Comparison of ENCODE assay signal across 11 cellular contexts in the genomic region with DNA sequence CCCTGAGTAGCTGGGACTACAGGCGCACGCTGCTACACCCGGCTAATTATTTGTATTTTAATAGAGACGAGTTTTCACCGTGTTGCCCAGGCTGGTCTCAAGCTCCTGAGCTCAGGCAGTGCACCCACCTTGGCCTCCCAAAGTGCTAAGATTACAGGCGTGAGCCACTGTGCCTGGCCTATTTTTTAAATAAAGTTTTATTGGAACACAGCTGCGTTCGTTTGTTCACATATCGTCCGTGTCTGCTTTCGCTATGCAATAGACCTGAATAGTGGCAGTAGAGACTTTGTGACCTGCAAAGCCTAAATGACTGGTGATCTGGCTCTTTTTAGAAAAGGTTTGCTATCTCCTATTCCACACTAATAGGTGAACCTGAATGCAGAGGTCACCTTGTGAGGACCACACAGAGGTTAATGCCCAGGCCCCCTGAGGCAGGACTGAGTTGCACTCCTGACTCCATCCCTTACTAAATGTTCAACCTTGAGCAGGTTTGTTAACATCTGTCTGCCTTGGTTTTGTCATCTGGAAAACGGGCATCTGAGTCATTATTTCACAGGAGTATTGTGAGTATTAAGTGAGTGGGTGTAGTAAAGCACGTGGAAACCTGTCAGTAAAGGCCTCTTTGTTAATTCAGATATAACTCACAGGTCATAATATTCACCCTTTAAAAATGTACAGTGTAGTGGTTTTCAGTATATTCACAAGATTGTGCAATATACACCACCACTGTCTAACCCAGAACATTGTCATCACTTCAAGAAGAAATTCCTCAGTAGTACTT.
DNase-seq lines count a peak whose midpoint lies in the region; ATAC-seq and TF ChIP-seq lines count a peak whose summit lies in the region.
"Had no signal": no experiment of that assay in that cellular context is flagged by ENCODE, and none has a peak within 500 bp of the region (broad histone marks: within the 10 kb centered on the region; RNA-seq: fewer than 3 reads in every experiment).

No MANE protein-coding gene starts in this region.

- no peak for TF ChIP-seq RAD21 in IMR-90 (IDR thresholded peaks at IDR 0.05; ENCODE audit: low read length)

- in situ Hi-C loops in IMR-90 (cut with MboI; ENCODE audit: low sequenced_read_pairs), result loop anchor here (5.0 kb wide), 1 partner anchor 420 kb away; no protein-coding TSS in a partner anchor

- DNase-seq in IMR-90 (peak; percentile 94), cardiac fibroblast (ENCODE audit: low read depth in 2 of 2) (peak; percentile 81 to 95), smooth muscle cell (lab: John Stamatoyannopoulos, UW; ENCODE audit: unreplicated experiment) (no peak)
- DNase-seq in central memory CD4-positive, alpha-beta T cell, result no peak
- DNase-seq: activated naive CD8-positive, alpha-beta T cell treated with anti-CD3 and anti-CD28 coated beads, Interleukin-2, amount 10 ng/mL, durations not matched to agents 7 days and 5 days; spleen; T-helper 17 cell had no signal

- no TSS peak for BruUV-seq in IMR-90 (replicated peaks; lab: Mats Ljungman, UMichigan)

- TF ChIP-seq CTCF in C4-2B (conservative IDR thresholded peaks at IDR 0.05) (no peak), IMR-90 (conservative IDR thresholded peaks at IDR 0.05; ENCODE audit: low read depth, low read length) (no peak), cardiac fibroblast (IDR thresholded peaks at IDR 0.05; ENCODE audit: low read depth, low read length) (no peak), smooth muscle cell (IDR thresholded peaks at IDR 0.05; ENCODE audit: borderline replicate concordance, insufficient read depth, poor library complexity, severe bottlenecking) (no peak)

- peaks cover 30% of the 10 kb centered on the region for H4K20me1 ChIP-seq in IMR-90 (ENCODE audit: insufficient read depth, low read length)
- no peaks in the 10 kb centered on the region for H4K20me1 ChIP-seq in smooth muscle cell (ENCODE audit: low read depth)

- H3K36me3 ChIP-seq in IMR-90 (ENCODE audit: control insufficient read depth, insufficient read depth, low read length) (0 out of 2 replicates have a peak, but pooled peaks cover 2% of the 10 kb centered on the region), mucosa of rectum (ENCODE audit: control insufficient read depth in 2 of 2, insufficient read depth in 2 of 2, low read length in 2 of 2) (no peaks in the 10 kb centered on the region), smooth muscle cell (ENCODE audit: low read depth) (no peaks in the 10 kb centered on the region)
- H3K36me3 ChIP-seq: spleen had no signal

- H2AK5ac ChIP-seq in IMR-90 (ENCODE audit: low read depth, low read length), result no peak overlapping the region

- no peak overlapping the region for H4K8ac ChIP-seq in IMR-90 (ENCODE audit: low read depth in 2 of 2, low read length in 2 of 2)

- H3K23ac ChIP-seq in IMR-90 (ENCODE audit: low read depth, low read length), result no peak overlapping the region

- no peak overlapping the region for H4K5ac ChIP-seq in IMR-90 (ENCODE audit: low read depth, low read length)

- peak overlapping the region; percentile 48; the same call in 1 of the 2 replicates for H3K14ac ChIP-seq in IMR-90 (replicated peaks; ENCODE audit: low read depth, low read length)

- peaks cover 16 to 67% of the 10 kb centered on the region in 2 experiments; a peak in 3 of 4 replicates for H3K79me1 ChIP-seq in IMR-90 (ENCODE audit: low read depth in 1 of 2, low read length in 2 of 2)

- H2BK15ac ChIP-seq in IMR-90 (ENCODE audit: low read depth, low read length), result no peak overlapping the region

- H2BK5ac ChIP-seq in IMR-90 (ENCODE audit: low read depth, low read length, poor library complexity, severe bottlenecking), result peak overlapping the region; percentile 41

- WGBS in IMR-90 (ENCODE audit: extremely low coverage in 2 of 2, insufficient read length in 1 of 2), 2 experiments, result 100% methylated on average over 2 of the region's 13 CpGs; no CpG with 5 or more reads in 1 of the 2 experiments
- WGBS in smooth muscle cell (ENCODE audit: low lambda C conversion rate), result 97% methylated on average over 13 of the region's 13 CpGs

- no peaks in the 10 kb centered on the region for H3K79me2 ChIP-seq in smooth muscle cell (ENCODE audit: low read depth)

- H2AK9ac ChIP-seq in IMR-90 (replicated peaks; ENCODE audit: low read depth, low read length, poor library complexity), result no peak overlapping the region

- H3K9ac ChIP-seq in IMR-90 (ENCODE audit: low read depth, low read length) (no peak overlapping the region), mucosa of rectum (ENCODE audit: low read depth in 1 of 2, low read length in 2 of 2) (peak overlapping the region in 1 of 2 donors; percentile 66), smooth muscle cell (ENCODE audit: low read depth) (no peak overlapping the region)

- H3F3A ChIP-seq in smooth muscle cell (ENCODE audit: low read depth), result no peaks in the 10 kb centered on the region

- H3K27me3 ChIP-seq in IMR-90 (ENCODE audit: control insufficient read depth, insufficient read depth, low read length), result no peaks in the 10 kb centered on the region
- H3K27me3 ChIP-seq in mucosa of rectum (ENCODE audit: control insufficient read depth in 2 of 2, insufficient read depth in 2 of 2, low read length in 2 of 2), result no peaks in the 10 kb centered on the region
- H3K27me3 ChIP-seq in smooth muscle cell (ENCODE audit: low read depth), result no peaks in the 10 kb centered on the region
- H3K27me3 ChIP-seq: spleen had no signal

- H3K9me3 ChIP-seq in IMR-90 (ENCODE audit: control insufficient read depth, insufficient read depth, low read length) (peaks cover 4% of the 10 kb centered on the region), mucosa of rectum (ENCODE audit: control insufficient read depth in 2 of 2, low read length in 2 of 2) (no peaks in the 10 kb centered on the region), smooth muscle cell (replicated peaks; ENCODE audit: low read depth) (peaks cover 5% of the 10 kb centered on the region)

- no peak overlapping the region for H4K91ac ChIP-seq in IMR-90 (ENCODE audit: insufficient read depth, low read depth, low read length)

- H3K4me3 ChIP-seq in IMR-90 (ENCODE audit: insufficient read depth, low read depth, low read length), result no peak overlapping the region
- H3K4me3 ChIP-seq in cardiac fibroblast (replicated peaks in 1 of 2; ENCODE audit: low read depth in 2 of 2, low read length in 2 of 2), result no peak overlapping the region
- no peak overlapping the region for H3K4me3 ChIP-seq in mucosa of rectum (ENCODE audit: low read length in 2 of 2)
- H3K4me3 ChIP-seq in smooth muscle cell, result no peak overlapping the region
- H3K4me3 ChIP-seq: spleen had no signal

- intact Hi-C loops in IMR-90 (cut with micrococcal nuclease), result no loop called here

- ATAC-seq in IMR-90 (ENCODE audit: low read depth) (peak; percentile 50), GM18868 (IDR thresholded peaks at IDR 0.05; ENCODE audit: unreplicated experiment) (no peak), HG03442 (IDR thresholded peaks at IDR 0.05; ENCODE audit: unreplicated experiment) (no peak)
- ATAC-seq: T-helper 17 cell had no signal

- TF ChIP-seq POLR2A in IMR-90 (IDR thresholded peaks at IDR 0.05; ENCODE audit: low read depth, low read length), result no peak

- H3K4me1 ChIP-seq in IMR-90 (ENCODE audit: control insufficient read depth, insufficient read depth, low read length) (peaks cover 4% of the 10 kb centered on the region), mucosa of rectum (ENCODE audit: control insufficient read depth in 2 of 2, insufficient read depth in 2 of 2, low read length in 2 of 2) (peaks cover 21 to 25% of the 10 kb centered on the region in 2 donors), smooth muscle cell (ENCODE audit: low read depth) (no peaks in the 10 kb centered on the region)

- no peak overlapping the region for H3K4me2 ChIP-seq in IMR-90 (ENCODE audit: low read depth, low read length)
- H3K4me2 ChIP-seq in smooth muscle cell, result no peak overlapping the region

- H3K4ac ChIP-seq in IMR-90 (ENCODE audit: low read depth, low read length), result no peak overlapping the region

- H3K27ac ChIP-seq in C4-2B (peak overlapping the region; percentile 77), IMR-90 (ENCODE audit: insufficient read depth, low read length) (no peak overlapping the region), mucosa of rectum (ENCODE audit: low read depth in 2 of 2, low read length in 2 of 2) (peak overlapping the region; percentile 75 to 90), smooth muscle cell (ENCODE audit: low read depth) (no peak overlapping the region)

- H3K18ac ChIP-seq in IMR-90 (ENCODE audit: low read depth, low read length), result no peak overlapping the region

- POLR2A ChIA-PET in IMR-90 (lab: Charles Lee; ENCODE audit: unreplicated experiment), result no interaction called here

- H3K56ac ChIP-seq in IMR-90 (ENCODE audit: extremely low read depth, insufficient read depth, low read length), result no peak overlapping the region

- H3K9me1 ChIP-seq in IMR-90 (ENCODE audit: insufficient read depth, low read length), result peaks cover 13% of the 10 kb centered on the region; the same call in 1 of the 2 replicates

- dilution Hi-C loops in IMR-90 (cut with HindIII; ENCODE audit: low sequenced_read_pairs, unreplicated experiment), result no loop called here

- CTCF ChIA-PET in IMR-90 (lab: Yijun Ruan, JAX), result no interaction called here

- H2BK120ac ChIP-seq in IMR-90 (ENCODE audit: low read depth, low read length), result no peak overlapping the region

- no peak overlapping the region for H2BK20ac ChIP-seq in IMR-90 (ENCODE audit: low read depth, low read length)

- H2AFZ ChIP-seq in IMR-90 (replicated peaks; ENCODE audit: low read length, poor library complexity) (no peak overlapping the region), smooth muscle cell (ENCODE audit: low read depth) (no peak overlapping the region)

TF ChIP-seq in IMR-90, 13 proteins besides CTCF, POLR2A, EP300 and RAD21 (continues in another document):
- 0 out of 2 replicates have a peak, but pooled peaks have one; percentile 14 for TF ChIP-seq MAFK (IDR thresholded peaks at IDR 0.05; ENCODE audit: low read depth, low read length)
- TF ChIP-seq CEBPB (IDR thresholded peaks at IDR 0.05; ENCODE audit: low read depth, low read length), result peak; percentile 100
- no peak for TF ChIP-seq MAZ (IDR thresholded peaks at IDR 0.05; ENCODE audit: borderline replicate concordance, low read depth, low read length)
- TF ChIP-seq MXI1 (IDR thresholded peaks at IDR 0.05; ENCODE audit: borderline replicate concordance, low read depth, low read length), result peak; percentile 84
- TF ChIP-seq BHLHE40 (IDR thresholded peaks at IDR 0.05; ENCODE audit: low read depth, low read length), result peak; percentile 96
- TF ChIP-seq FOS (IDR thresholded peaks at IDR 0.05; ENCODE audit: low read depth, low read length), result peak; percentile 42
- TF ChIP-seq ELK1 (IDR thresholded peaks at IDR 0.05; ENCODE audit: borderline replicate concordance, low read depth, low read length), result no peak

Comparison
In these comparisons a context has a peak if more than half of its experiments do, and no peak if none do; other contexts are left out.
1. H3K27ac ChIP-seq: peak in C4-2B (single experiment) and mucosa of rectum (2 of 2); none in IMR-90 (single experiment) and smooth muscle cell (single experiment).
2. DNase-seq: peak in IMR-90 (single experiment) and cardiac fibroblast (2 of 2); none in central memory CD4-positive, alpha-beta T cell (single experiment) and smooth muscle cell (single experiment).